18 cellular contexts compared by ENCODE assay signal in the genomic region with DNA sequence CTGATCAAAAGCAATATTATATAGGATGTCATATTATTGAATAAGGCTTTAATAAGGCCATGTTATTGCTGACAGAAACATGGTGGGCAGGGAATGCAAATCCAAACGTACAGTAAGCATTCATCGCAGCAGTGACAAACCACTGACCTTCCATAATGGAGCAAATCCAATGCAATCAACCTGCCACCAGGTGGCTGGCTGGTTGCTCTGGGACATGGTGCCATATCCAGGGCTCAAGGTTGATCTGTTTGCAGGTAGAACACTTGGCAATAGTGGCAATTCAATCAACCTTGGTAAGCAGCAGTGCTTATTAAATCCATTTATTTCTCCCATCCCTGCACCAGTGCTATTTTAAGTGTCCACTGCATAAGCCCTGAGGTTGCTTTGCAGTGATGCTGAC.
DNase-seq lines count a peak whose midpoint lies in the region; ATAC-seq, FAIRE-seq and TF ChIP-seq lines count a peak whose summit lies in the region.
"Had no signal": no experiment of that assay in that cellular context is flagged by ENCODE, and none has a peak within 500 bp of the region (broad histone marks: within the 10 kb centered on the region; RNA-seq: fewer than 3 reads in every experiment).

No MANE protein-coding gene starts in this region.

- H3K4me2 ChIP-seq in A549 = no peak overlapping the region

- CTCF ChIA-PET in A549 (lab: Yijun Ruan, JAX) = interaction anchor here (0.6 kb wide), 1 partner anchor 8 kb away, joined by 3 read pairs; no protein-coding TSS in a partner anchor

- no peak for FAIRE-seq in A549 (lab: Jason Lieb, UNC)

- TF ChIP-seq POLR2A in A549 (IDR thresholded peaks at IDR 0.05; ENCODE audit: low read length) = no peak

- H3K4me1 ChIP-seq in A549 = peaks cover 11% of the 10 kb centered on the region
- H3K4me1 ChIP-seq in left ventricle myocardium inferior = no peaks in the 10 kb centered on the region
- H3K4me1 ChIP-seq: tibial nerve had no signal

- H3K36me3 Mint-ChIP-seq in endothelial cell (ENCODE audit: low read depth, unreplicated experiment) = no peaks in the 10 kb centered on the region
- H3K36me3 Mint-ChIP-seq: activated naive CD4-positive, alpha-beta T cell treated with anti-CD3 and anti-CD28 coated beads, Interleukin-2, amount 50 U/mL, for 24 hours had no signal

- POLR2A ChIA-PET in A549 (lab: Yijun Ruan, JAX) = no interaction called here

- TF ChIP-seq CTCF in A549 (IDR thresholded peaks at IDR 0.05) (no peak), GM12864 (IDR thresholded peaks at IDR 0.05; ENCODE audit: low read depth, low read length, missing control alignments) (peak; percentile 45), endothelial cell (IDR thresholded peaks at IDR 0.05; ENCODE audit: unreplicated experiment) (peak; percentile 56), left ventricle myocardium inferior (IDR thresholded peaks at IDR 0.05; ENCODE audit: borderline replicate concordance) (no peak)

- no peaks in the 10 kb centered on the region for H3K27me3 Mint-ChIP-seq in endothelial cell (ENCODE audit: unreplicated experiment)

- TF ChIP-seq RAD21 in A549 (conservative IDR thresholded peaks at IDR 0.05 in 1 of 2, IDR thresholded peaks at IDR 0.05 in 1 of 2) = no peak

- peaks cover 42% of the 10 kb centered on the region for H3K27me3 ChIP-seq in left ventricle myocardium inferior (ENCODE audit: low read depth)
- H3K27me3 ChIP-seq: tibial nerve had no signal

- H3K9me3 ChIP-seq in A549 = no peaks in the 10 kb centered on the region
- no peaks in the 10 kb centered on the region for H3K9me3 ChIP-seq in left ventricle myocardium inferior (replicated peaks)
- H3K9me3 ChIP-seq: HAP-1, tibial nerve had no signal

- no peak overlapping the region for H3K27ac ChIP-seq in A549
- H3K27ac ChIP-seq in left ventricle myocardium inferior (replicated peaks) = no peak overlapping the region
- H3K27ac ChIP-seq: HL-60, tibial nerve had no signal

- no peak overlapping the region for H3K4me3 Mint-ChIP-seq in endothelial cell (ENCODE audit: unreplicated experiment)
- H3K4me3 Mint-ChIP-seq: activated naive CD4-positive, alpha-beta T cell treated with anti-CD3 and anti-CD28 coated beads, Interleukin-2, amount 50 U/mL, for 24 hours had no signal

- H3K27ac Mint-ChIP-seq in endothelial cell (ENCODE audit: unreplicated experiment) = no peak overlapping the region
- H3K27ac Mint-ChIP-seq: activated naive CD4-positive, alpha-beta T cell treated with anti-CD3 and anti-CD28 coated beads, Interleukin-2, amount 50 U/mL, for 24 hours had no signal

- no peaks in the 10 kb centered on the region for H3K4me1 Mint-ChIP-seq in endothelial cell (ENCODE audit: unreplicated experiment)

- H3K4me3 ChIP-seq in A549 (no peak overlapping the region), GM12864 (ENCODE audit: low read depth, low read length) (no peak overlapping the region), left ventricle myocardium inferior (no peak overlapping the region)
- H3K4me3 ChIP-seq: HAP-1, tibial nerve had no signal

- ATAC-seq in A549 = peak in 1 of 2 experiments; percentile 51; a peak in 1 of 6 replicates
- no peak for ATAC-seq in GM18870 (IDR thresholded peaks at IDR 0.05; ENCODE audit: unreplicated experiment)

- H3K9me3 Mint-ChIP-seq in endothelial cell (ENCODE audit: unreplicated experiment) = no peaks in the 10 kb centered on the region
- H3K9me3 Mint-ChIP-seq: activated naive CD4-positive, alpha-beta T cell treated with anti-CD3 and anti-CD28 coated beads, Interleukin-2, amount 50 U/mL, for 24 hours had no signal

- WGBS in A549 (ENCODE audit: missing lambda C conversion rate) = 67% methylated on average over 2 of the region's 2 CpGs

- TF ChIP-seq EP300 in A549 (IDR thresholded peaks at IDR 0.05) = no peak

- intact Hi-C loops in left ventricle myocardium inferior (cut with micrococcal nuclease) = no loop called here

- no peak for DNase-seq in A549 (ENCODE audit: low read depth in 1 of 2, low spot score in 1 of 2)
- DNase-seq in GM12864 (ENCODE audit: low read depth) = no peak
- peak; percentile 15 for DNase-seq in NCI-H146 treated with DMSO at 0.1 percent for 48 hours (lab: John Stamatoyannopoulos, UW; ENCODE audit: unreplicated experiment)
- peak; percentile 11 for DNase-seq in endothelial cell (ENCODE audit: low spot score)
- no peak for DNase-seq in NCI-H2171 (lab: John Stamatoyannopoulos, UW)
- no peak for DNase-seq in dedifferentiated amniotic fluid mesenchymal stem cell (ENCODE audit: extremely low spot score)
- DNase-seq in left ventricle myocardium inferior = no peak
- DNase-seq: activated CD4-positive, CD25-positive, alpha-beta regulatory T cell; activated CD8-positive, alpha-beta memory T cell treated with anti-CD3 and anti-CD28 coated beads, Interleukin-2, amount 50 U/mL, for 4 hours; AML-193; OCI-M1; stimulated activated CD4-positive, alpha-beta T cell treated with anti-CD3 and anti-CD28 coated beads, Interleukin-1b, Interleukin-23, amount 100 ng/mL, for 48 hours; stimulated activated CD8-positive, alpha-beta memory T cell treated with anti-CD3 and anti-CD28 coated beads, Interleukin-4, amount 100 ng/mL, for 48 hours had no signal

- H3K36me3 ChIP-seq in left ventricle myocardium inferior = no peaks in the 10 kb centered on the region
- H3K36me3 ChIP-seq: HAP-1, tibial nerve had no signal

TF ChIP-seq in A549, 52 proteins besides CTCF, POLR2A, EP300 and RAD21:
- 0 out of 3 replicates have a peak, but pooled peaks have one; percentile 6 for TF ChIP-seq SMC3 (IDR thresholded peaks at IDR 0.05)
- TF ChIP-seq FOSL2 (IDR thresholded peaks at IDR 0.05) = no peak
- TF ChIP-seq FOSL2 (CRISPR knock-in tag; IDR thresholded peaks at IDR 0.05) = no peak
TF ChIP-seq in A549: peak in this region for 1.

Comparison
In these comparisons a context has a peak if more than half of its experiments do, and no peak if none do; other contexts are left out.
1. DNase-seq: peak in NCI-H146 treated with DMSO at 0.1 percent for 48 hours (single experiment) and endothelial cell (single experiment); none in A549 (0 of 2), GM12864 (single experiment), NCI-H2171 (single experiment), dedifferentiated amniotic fluid mesenchymal stem cell (single experiment) and left ventricle myocardium inferior (single experiment).
2. CTCF ChIP-seq: peak in GM12864 (single experiment) and endothelial cell (single experiment); none in A549 (single experiment) and left ventricle myocardium inferior (single experiment).